ENCODE assay signal across 8 cellular contexts in genomic region chr19:4815426-4816387, GRCh38. TPM values are rescaled to one million over a fixed set of nuclear protein-coding genes. Genes with fewer than 3 reads are reported as not detected.
A peak's percentile ranks its signal among the peaks of the same experiment; 100 is the strongest.
DNase-seq lines count a peak whose midpoint lies in the region; ATAC-seq and TF ChIP-seq lines count a peak whose summit lies in the region.

No MANE protein-coding gene starts in this region.

- H3K9me3 Mint-ChIP-seq in naive thymus-derived CD8-positive, alpha-beta T cell: no peaks in the 10 kb centered on the region
- H3K9me3 Mint-ChIP-seq in stimulated activated memory B cell treated with anti-CD40 and anti-IgM and Interleukin-4, amounts not matched to agents 10 μg/mL and 1 μg/mL and 100 μg/mL, for 72 hours: no peaks in the 10 kb centered on the region

- peaks cover 34% of the 10 kb centered on the region for H3K36me3 ChIP-seq in DND-41 (ENCODE audit: insufficient read depth, low read length)

- peak overlapping the region; percentile 57 to 95 (median 85) for H3K27ac Mint-ChIP-seq in naive thymus-derived CD8-positive, alpha-beta T cell
- peak overlapping the region; percentile 63 for H3K27ac Mint-ChIP-seq in stimulated activated memory B cell treated with anti-CD40 and anti-IgM and Interleukin-4, amounts not matched to agents 10 μg/mL and 1 μg/mL and 100 μg/mL, for 72 hours

- H3K4me2 ChIP-seq in DND-41 (ENCODE audit: insufficient read depth, low read length): peak overlapping the region; percentile 69

- no peaks in the 10 kb centered on the region for H3K27me3 ChIP-seq in DND-41 (ENCODE audit: insufficient read depth, low read length, poor library complexity)

- no peaks in the 10 kb centered on the region for H3K79me2 ChIP-seq in DND-41 (ENCODE audit: insufficient read depth, low read length)

- POLR2A ChIA-PET in naive thymus-derived CD8-positive, alpha-beta T cell (lab: Charles Lee): interaction anchor here (1.3 kb wide), 1 partner anchor 14 kb away, joined by 3 read pairs; no protein-coding TSS in a partner anchor

- no peaks in the 10 kb centered on the region for H4K20me1 ChIP-seq in DND-41 (ENCODE audit: insufficient read depth, low read length)

- peak overlapping the region in 1 of 2 experiments; percentile 53; a peak in 2 of 4 replicates for H3K4me3 ChIP-seq in DND-41 (ENCODE audit: low read depth in 1 of 2, low read length in 2 of 2)
- H3K4me3 ChIP-seq in LNCaP clone FGC (ENCODE audit: low read depth, low read length): peak overlapping the region; percentile 34; the same call in 1 of the 2 replicates

- H3K9me3 ChIP-seq in DND-41 (ENCODE audit: insufficient read depth, low read length, severe bottlenecking): no peaks in the 10 kb centered on the region

- H3K27ac ChIP-seq in DND-41 (ENCODE audit: low read length): peak overlapping the region; percentile 72

- H3K4me1 Mint-ChIP-seq in naive thymus-derived CD8-positive, alpha-beta T cell: peaks cover 10 to 28% (median 18%) of the 10 kb centered on the region in 4 donors
- H3K4me1 Mint-ChIP-seq in stimulated activated memory B cell treated with anti-CD40 and anti-IgM and Interleukin-4, amounts not matched to agents 10 μg/mL and 1 μg/mL and 100 μg/mL, for 72 hours: peaks cover 55% of the 10 kb centered on the region

- ATAC-seq in DND-41 (ENCODE audit: insufficient read depth, low read depth) (peak; percentile 96), GM19467 (IDR thresholded peaks at IDR 0.05; ENCODE audit: unreplicated experiment) (no peak)
- peak; percentile 90 to 92 for ATAC-seq in naive thymus-derived CD8-positive, alpha-beta T cell
- ATAC-seq in stimulated activated memory B cell treated with anti-CD40 and anti-IgM and Interleukin-4, amounts not matched to agents 10 μg/mL and 1 μg/mL and 100 μg/mL, for 72 hours: peak; percentile 86

- peaks cover 12% of the 10 kb centered on the region for H3K4me1 ChIP-seq in DND-41 (ENCODE audit: insufficient read depth, low read length)

- H3K27me3 Mint-ChIP-seq in naive thymus-derived CD8-positive, alpha-beta T cell: no peaks in the 10 kb centered on the region
- no peaks in the 10 kb centered on the region for H3K27me3 Mint-ChIP-seq in stimulated activated memory B cell treated with anti-CD40 and anti-IgM and Interleukin-4, amounts not matched to agents 10 μg/mL and 1 μg/mL and 100 μg/mL, for 72 hours

- TF ChIP-seq CTCF in DND-41 (IDR thresholded peaks at IDR 0.05; ENCODE audit: borderline replicate concordance, extremely low read depth, low read length, poor library complexity, severe bottlenecking) (no peak), LNCaP clone FGC (IDR thresholded peaks at IDR 0.05; ENCODE audit: control insufficient read depth, extremely low read depth, insufficient read depth) (no peak)

- peak overlapping the region; percentile 83 for H2AFZ ChIP-seq in DND-41 (ENCODE audit: low read depth, low read length)

- DNase-seq in DND-41: peak; percentile 92
- peak; percentile 90 for DNase-seq in LNCaP clone FGC (ENCODE audit: low read depth)
- peak; percentile 64 for DNase-seq in RPMI8226
- DNase-seq in activated T-helper 1 cell treated with Interleukin-2 at 50 U/mL for 16 hours (ENCODE audit: low read depth): peak; percentile 48
- peak; percentile 91 for DNase-seq in fibroblast of gingiva (ENCODE audit: low read depth)
- DNase-seq in naive thymus-derived CD8-positive, alpha-beta T cell: peak; percentile 54 to 87 (median 69)

- H3K36me3 Mint-ChIP-seq in naive thymus-derived CD8-positive, alpha-beta T cell: peaks cover 0 to 19% (median 0%) of the 10 kb centered on the region in 3 donors
- peaks cover 41% of the 10 kb centered on the region for H3K36me3 Mint-ChIP-seq in stimulated activated memory B cell treated with anti-CD40 and anti-IgM and Interleukin-4, amounts not matched to agents 10 μg/mL and 1 μg/mL and 100 μg/mL, for 72 hours

- H3K9ac ChIP-seq in DND-41 (ENCODE audit: low read depth, low read length): peak overlapping the region; percentile 38; the same call in 1 of the 2 replicates

- H3K4me3 Mint-ChIP-seq in naive thymus-derived CD8-positive, alpha-beta T cell: peak overlapping the region; percentile 69 to 87 (median 80)
- H3K4me3 Mint-ChIP-seq in stimulated activated memory B cell treated with anti-CD40 and anti-IgM and Interleukin-4, amounts not matched to agents 10 μg/mL and 1 μg/mL and 100 μg/mL, for 72 hours: peak overlapping the region; percentile 70

RNA-seq across cellular contexts. Expression of gene TICAM1, which starts 15.8 kb away (rescaled TPM):
- 1 to 10 TPM; 7.2 to 7.6 TPM for total RNA-seq in naive thymus-derived CD8-positive, alpha-beta T cell
- polyA plus RNA-seq in naive thymus-derived CD8-positive, alpha-beta T cell: 1 to 10 TPM; 2.4 to 8.5 (median 3.3) TPM

RNA-seq across cellular contexts. Expression of gene FEM1A, which starts 24.2 kb away (rescaled TPM):
- 10 to 100 TPM; 15.1 to 15.2 TPM for total RNA-seq in naive thymus-derived CD8-positive, alpha-beta T cell
- 1 to 10 TPM; 1.7 to 3.6 (median 2.5) TPM for polyA plus RNA-seq in naive thymus-derived CD8-positive, alpha-beta T cell

RNA-seq across cellular contexts. Expression of gene PLIN3, which starts 51.8 kb away (rescaled TPM):
- 10 to 100 TPM; 15.9 to 17.3 TPM for total RNA-seq in naive thymus-derived CD8-positive, alpha-beta T cell
- polyA plus RNA-seq in naive thymus-derived CD8-positive, alpha-beta T cell: 10 to 100 TPM; 14.1 to 17.3 (median 15.2) TPM
